In the genomic region with DNA sequence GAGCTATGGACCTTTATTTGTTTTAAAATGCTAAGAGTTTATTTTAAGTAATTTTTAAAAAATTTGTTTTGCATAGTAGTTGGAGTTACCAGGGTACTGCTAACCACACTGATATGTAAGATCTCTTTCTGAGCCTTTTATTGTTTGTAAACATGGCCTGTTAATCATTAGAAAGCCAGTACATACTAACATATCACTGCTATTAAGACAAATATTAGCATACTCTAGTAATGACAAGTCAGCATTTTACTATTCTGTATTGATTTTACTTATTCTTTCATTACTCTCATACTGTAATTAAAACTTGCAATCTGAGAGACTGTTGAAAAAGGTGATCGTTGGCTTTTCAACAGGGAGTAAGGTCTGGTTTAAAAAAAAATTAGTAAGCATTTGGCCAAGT, we compare ENCODE assay signal across 29 cellular contexts.
"Had no signal": no experiment of that assay in that cellular context is flagged by ENCODE, and none has a peak within 500 bp of the region (broad histone marks: within the 10 kb centered on the region; RNA-seq: fewer than 3 reads in every experiment).

No MANE protein-coding gene starts in this region.

- H3K27ac ChIP-seq: colonic mucosa, gastroesophageal sphincter, sigmoid colon, testis, uterus had no signal

- H3K27me3 ChIP-seq: colonic mucosa, dorsolateral prefrontal cortex, gastroesophageal sphincter, sigmoid colon, spleen, testis, uterus had no signal

- DNase-seq: activated CD4-positive, alpha-beta memory T cell treated with anti-CD3 and anti-CD28 coated beads for 36 hours; activated CD4-positive, alpha-beta T cell treated with anti-CD3 and anti-CD28 coated beads for 4 hours; activated CD4-positive, CD25-positive, alpha-beta regulatory T cell; activated CD8-positive, alpha-beta memory T cell treated with anti-CD3 and anti-CD28 coated beads, Interleukin-2, amount 10 ng/mL, durations not matched to agents 7 days and 5 days; activated effector memory CD4-positive, alpha-beta T cell treated with anti-CD3 and anti-CD28 coated beads, Interleukin-2, amount 50 U/mL, for 16 hours; activated naive CD4-positive, alpha-beta T cell treated with anti-CD3 and anti-CD28 coated beads, Interleukin-2, amount 10 ng/mL, durations not matched to agents 7 days and 5 days; activated T-cell treated with anti-CD3 and anti-CD28 coated beads for 4 hours; amygdala; colonic mucosa; dorsolateral prefrontal cortex; effector memory CD8-positive, alpha-beta T cell; head of caudate nucleus; hypothalamus; left cardiac atrium; mesendoderm; mucosa of descending colon; nephron progenitor cell; nucleus accumbens; sigmoid colon; spleen; stimulated activated CD4-positive, alpha-beta T cell treated with anti-CD3 and anti-CD28 coated beads, Interleukin-4, amount 100 ng/mL, for 1 hour; stimulated activated naive CD4-positive, alpha-beta T cell; testis; trophoblast cell; uterus had no signal

- H3K27me3 Mint-ChIP-seq: activated CD4-positive, alpha-beta memory T cell treated with anti-CD3 and anti-CD28 coated beads for 36 hours; activated CD8-positive, alpha-beta memory T cell treated with anti-CD3 and anti-CD28 coated beads, Interleukin-2, amount 10 ng/mL, durations not matched to agents 7 days and 5 days; activated naive CD4-positive, alpha-beta T cell treated with anti-CD3 and anti-CD28 coated beads, Interleukin-2, amount 10 ng/mL, durations not matched to agents 7 days and 5 days; effector memory CD8-positive, alpha-beta T cell had no signal

- H3K4me1 Mint-ChIP-seq: nephron progenitor cell had no signal

- H3K9me3 ChIP-seq: colonic mucosa, gastroesophageal sphincter, mucosa of descending colon, sigmoid colon, spleen, testis, uterus had no signal

- H3K4me3 Mint-ChIP-seq: activated CD4-positive, alpha-beta memory T cell treated with anti-CD3 and anti-CD28 coated beads for 36 hours; activated CD8-positive, alpha-beta memory T cell treated with anti-CD3 and anti-CD28 coated beads, Interleukin-2, amount 10 ng/mL, durations not matched to agents 7 days and 5 days; activated naive CD4-positive, alpha-beta T cell treated with anti-CD3 and anti-CD28 coated beads, Interleukin-2, amount 10 ng/mL, durations not matched to agents 7 days and 5 days; nephron progenitor cell had no signal

- H3K36me3 ChIP-seq: colonic mucosa, uterus had no signal

- H3K9me3 Mint-ChIP-seq: activated CD4-positive, alpha-beta memory T cell treated with anti-CD3 and anti-CD28 coated beads for 36 hours; activated naive CD4-positive, alpha-beta T cell treated with anti-CD3 and anti-CD28 coated beads, Interleukin-2, amount 10 ng/mL, durations not matched to agents 7 days and 5 days; effector memory CD8-positive, alpha-beta T cell; nephron progenitor cell had no signal

- ATAC-seq: activated CD8-positive, alpha-beta memory T cell treated with anti-CD3 and anti-CD28 coated beads, Interleukin-2, amount 10 ng/mL, durations not matched to agents 7 days and 5 days; esophagus mucosa; gastroesophageal sphincter; left cardiac atrium; mucosa of descending colon had no signal

- H3K27ac Mint-ChIP-seq: activated CD4-positive, alpha-beta memory T cell treated with anti-CD3 and anti-CD28 coated beads for 36 hours; activated CD8-positive, alpha-beta memory T cell treated with anti-CD3 and anti-CD28 coated beads, Interleukin-2, amount 10 ng/mL, durations not matched to agents 7 days and 5 days; activated naive CD4-positive, alpha-beta T cell treated with anti-CD3 and anti-CD28 coated beads, Interleukin-2, amount 10 ng/mL, durations not matched to agents 7 days and 5 days; nephron progenitor cell had no signal

- H3K4me3 ChIP-seq: colonic mucosa, dorsolateral prefrontal cortex, gastroesophageal sphincter, mucosa of descending colon, sigmoid colon, spleen, testis, uterus had no signal

- H3K4me1 ChIP-seq: colonic mucosa, testis had no signal

- FAIRE-seq: bronchial epithelial cell, endothelial cell of umbilical vein had no signal
